In the genomic region with DNA sequence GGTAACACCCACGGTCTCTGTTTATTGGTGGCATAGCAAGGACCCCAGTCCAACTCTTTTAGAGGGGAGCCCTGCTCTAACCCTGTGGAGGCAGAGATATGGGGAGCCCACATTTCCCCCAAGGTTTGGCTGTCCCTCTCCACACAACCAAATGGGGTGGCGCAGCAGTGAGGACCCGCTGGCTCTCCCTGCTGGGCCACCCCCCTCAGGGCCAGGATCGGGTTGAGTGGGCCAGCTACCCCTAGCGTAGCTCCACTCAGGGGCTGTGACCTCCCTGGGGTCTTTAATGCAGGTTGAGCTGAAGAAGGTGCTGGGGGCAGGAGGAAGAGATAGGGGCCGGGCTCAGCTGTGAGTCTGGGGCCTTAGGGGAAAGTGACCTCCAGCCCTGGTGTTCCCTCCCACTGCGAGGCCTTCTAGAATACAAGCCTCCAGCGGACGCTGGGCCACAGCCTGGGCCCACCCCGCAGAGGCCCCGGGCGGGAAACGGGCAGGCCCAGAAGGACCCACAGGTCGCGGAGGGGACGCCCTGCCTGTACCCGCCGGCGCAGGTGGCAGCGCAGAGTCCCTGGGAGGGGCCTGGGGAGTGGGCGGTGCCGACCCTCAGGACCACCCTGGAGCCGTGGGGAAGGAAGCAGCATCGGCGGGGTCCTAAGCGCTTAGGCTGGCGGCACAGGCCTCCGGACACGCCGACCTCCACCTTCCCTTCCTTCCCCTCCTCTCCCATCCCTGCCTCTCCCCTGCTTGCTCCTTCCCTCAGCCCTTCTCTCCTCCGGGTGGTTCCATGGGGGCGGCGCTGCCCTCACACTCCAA, we compare ENCODE assay signal across 1 cellular context.
TF ChIP-seq lines count a peak whose summit lies in the region.

No MANE protein-coding gene starts in this region.

TF ChIP-seq in GM23338, 12 proteins besides CTCF, POLR2A, EP300 and RAD21 (continued from another document):
- TF ChIP-seq, protein P1, sequence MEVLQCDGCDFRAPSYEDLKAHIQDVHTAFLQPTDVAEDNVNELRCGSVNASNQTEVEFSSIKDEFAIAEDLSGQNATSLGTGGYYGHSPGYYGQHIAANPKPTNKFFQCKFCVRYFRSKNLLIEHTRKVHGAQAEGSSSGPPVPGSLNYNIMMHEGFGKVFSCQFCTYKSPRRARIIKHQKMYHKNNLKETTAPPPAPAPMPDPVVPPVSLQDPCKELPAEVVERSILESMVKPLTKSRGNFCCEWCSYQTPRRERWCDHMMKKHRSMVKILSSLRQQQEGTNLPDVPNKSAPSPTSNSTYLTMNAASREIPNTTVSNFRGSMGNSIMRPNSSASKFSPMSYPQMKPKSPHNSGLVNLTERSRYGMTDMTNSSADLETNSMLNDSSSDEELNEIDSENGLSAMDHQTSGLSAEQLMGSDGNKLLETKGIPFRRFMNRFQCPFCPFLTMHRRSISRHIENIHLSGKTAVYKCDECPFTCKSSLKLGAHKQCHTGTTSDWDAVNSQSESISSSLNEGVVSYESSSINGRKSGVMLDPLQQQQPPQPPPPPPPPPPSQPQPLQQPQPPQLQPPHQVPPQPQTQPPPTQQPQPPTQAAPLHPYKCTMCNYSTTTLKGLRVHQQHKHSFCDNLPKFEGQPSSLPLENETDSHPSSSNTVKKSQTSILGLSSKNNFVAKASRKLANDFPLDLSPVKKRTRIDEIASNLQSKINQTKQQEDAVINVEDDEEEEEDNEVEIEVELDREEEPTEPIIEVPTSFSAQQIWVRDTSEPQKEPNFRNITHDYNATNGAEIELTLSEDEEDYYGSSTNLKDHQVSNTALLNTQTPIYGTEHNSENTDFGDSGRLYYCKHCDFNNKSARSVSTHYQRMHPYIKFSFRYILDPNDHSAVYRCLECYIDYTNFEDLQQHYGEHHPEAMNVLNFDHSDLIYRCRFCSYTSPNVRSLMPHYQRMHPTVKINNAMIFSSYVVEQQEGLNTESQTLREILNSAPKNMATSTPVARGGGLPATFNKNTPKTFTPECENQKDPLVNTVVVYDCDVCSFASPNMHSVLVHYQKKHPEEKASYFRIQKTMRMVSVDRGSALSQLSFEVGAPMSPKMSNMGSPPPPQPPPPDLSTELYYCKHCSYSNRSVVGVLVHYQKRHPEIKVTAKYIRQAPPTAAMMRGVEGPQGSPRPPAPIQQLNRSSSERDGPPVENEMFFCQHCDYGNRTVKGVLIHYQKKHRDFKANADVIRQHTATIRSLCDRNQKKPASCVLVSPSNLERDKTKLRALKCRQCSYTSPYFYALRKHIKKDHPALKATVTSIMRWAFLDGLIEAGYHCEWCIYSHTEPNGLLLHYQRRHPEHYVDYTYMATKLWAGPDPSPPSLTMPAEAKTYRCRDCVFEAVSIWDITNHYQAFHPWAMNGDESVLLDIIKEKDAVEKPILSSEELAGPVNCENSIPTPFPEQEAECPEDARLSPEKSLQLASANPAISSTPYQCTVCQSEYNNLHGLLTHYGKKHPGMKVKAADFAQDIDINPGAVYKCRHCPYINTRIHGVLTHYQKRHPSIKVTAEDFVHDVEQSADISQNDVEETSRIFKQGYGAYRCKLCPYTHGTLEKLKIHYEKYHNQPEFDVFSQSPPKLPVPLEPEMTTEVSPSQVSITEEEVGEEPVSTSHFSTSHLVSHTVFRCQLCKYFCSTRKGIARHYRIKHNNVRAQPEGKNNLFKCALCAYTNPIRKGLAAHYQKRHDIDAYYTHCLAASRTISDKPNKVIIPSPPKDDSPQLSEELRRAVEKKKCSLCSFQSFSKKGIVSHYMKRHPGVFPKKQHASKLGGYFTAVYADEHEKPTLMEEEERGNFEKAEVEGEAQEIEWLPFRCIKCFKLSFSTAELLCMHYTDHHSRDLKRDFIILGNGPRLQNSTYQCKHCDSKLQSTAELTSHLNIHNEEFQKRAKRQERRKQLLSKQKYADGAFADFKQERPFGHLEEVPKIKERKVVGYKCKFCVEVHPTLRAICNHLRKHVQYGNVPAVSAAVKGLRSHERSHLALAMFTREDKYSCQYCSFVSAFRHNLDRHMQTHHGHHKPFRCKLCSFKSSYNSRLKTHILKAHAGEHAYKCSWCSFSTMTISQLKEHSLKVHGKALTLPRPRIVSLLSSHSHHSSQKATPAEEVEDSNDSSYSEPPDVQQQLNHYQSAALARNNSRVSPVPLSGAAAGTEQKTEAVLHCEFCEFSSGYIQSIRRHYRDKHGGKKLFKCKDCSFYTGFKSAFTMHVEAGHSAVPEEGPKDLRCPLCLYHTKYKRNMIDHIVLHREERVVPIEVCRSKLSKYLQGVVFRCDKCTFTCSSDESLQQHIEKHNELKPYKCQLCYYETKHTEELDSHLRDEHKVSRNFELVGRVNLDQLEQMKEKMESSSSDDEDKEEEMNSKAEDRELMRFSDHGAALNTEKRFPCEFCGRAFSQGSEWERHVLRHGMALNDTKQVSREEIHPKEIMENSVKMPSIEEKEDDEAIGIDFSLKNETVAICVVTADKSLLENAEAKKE (CRISPR knock-in tag; IDR thresholded peaks at IDR 0.05): no peak
